In the genomic region with DNA sequence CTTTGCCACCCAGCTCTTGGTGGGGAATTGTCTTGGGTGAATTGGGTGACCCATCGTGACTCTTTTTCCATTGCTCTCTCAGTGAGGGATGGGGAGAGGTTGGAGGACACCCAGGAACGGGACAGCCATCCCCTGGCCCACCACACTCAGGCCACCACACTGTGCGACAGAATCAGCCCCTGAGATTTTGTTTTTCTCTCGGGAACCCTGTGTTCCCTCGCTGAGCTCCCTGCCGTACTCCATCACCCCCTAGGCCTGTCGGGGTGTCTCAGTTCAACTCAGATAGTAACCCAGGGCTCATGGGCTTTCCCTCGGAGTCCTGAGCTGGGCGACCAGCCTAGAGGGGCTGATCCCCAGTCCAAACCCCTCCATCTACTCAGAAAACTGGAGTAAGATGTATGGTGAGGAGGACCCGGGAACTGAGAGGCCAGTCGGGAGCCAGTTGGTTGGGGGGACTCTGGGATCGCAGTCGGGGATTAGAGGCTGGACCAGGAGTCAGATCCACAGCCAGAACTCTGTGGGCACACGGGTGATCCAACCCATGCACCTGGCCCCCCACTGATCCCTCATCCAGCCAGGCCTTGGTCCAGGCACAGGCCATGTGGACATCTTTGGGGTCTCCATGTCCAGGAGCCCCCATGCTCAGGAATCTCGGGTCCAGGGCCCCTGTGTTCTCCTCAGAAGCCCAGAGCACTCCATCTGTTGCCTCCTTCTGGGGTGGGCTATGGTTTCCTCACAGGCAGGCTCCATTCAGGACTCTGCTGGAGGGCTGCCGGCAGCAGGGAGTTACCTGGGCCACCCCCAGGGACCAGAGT, we compare ENCODE assay signal across 1 cellular context.
TF ChIP-seq lines count a peak whose summit lies in the region.

No MANE protein-coding gene starts in this region.

TF ChIP-seq in K562, 482 proteins besides CTCF, POLR2A, EP300 and RAD21:
- TF ChIP-seq EWSR1 (IDR thresholded peaks at IDR 0.05; ENCODE audit: borderline replicate concordance, low read depth, partially characterized antibody) (no peak), C11orf30 (IDR thresholded peaks at IDR 0.05; ENCODE audit: low read depth) (no peak), KDM5B (IDR thresholded peaks at IDR 0.05; ENCODE audit: insufficient replicate concordance, low read depth, low read length) (peak; percentile 5)
- TF ChIP-seq, protein P1, sequence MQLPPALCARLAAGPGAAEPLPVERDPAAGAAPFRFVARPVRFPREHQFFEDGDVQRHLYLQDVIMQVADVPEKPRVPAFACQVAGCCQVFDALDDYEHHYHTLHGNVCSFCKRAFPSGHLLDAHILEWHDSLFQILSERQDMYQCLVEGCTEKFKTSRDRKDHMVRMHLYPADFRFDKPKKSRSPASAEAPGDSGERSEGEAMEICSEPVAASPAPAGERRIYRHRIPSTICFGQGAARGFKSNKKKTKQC (CRISPR knock-in tag; IDR thresholded peaks at IDR 0.05): no peak
